Comparison of ENCODE assay signal across 8 cellular contexts in the genomic region with DNA sequence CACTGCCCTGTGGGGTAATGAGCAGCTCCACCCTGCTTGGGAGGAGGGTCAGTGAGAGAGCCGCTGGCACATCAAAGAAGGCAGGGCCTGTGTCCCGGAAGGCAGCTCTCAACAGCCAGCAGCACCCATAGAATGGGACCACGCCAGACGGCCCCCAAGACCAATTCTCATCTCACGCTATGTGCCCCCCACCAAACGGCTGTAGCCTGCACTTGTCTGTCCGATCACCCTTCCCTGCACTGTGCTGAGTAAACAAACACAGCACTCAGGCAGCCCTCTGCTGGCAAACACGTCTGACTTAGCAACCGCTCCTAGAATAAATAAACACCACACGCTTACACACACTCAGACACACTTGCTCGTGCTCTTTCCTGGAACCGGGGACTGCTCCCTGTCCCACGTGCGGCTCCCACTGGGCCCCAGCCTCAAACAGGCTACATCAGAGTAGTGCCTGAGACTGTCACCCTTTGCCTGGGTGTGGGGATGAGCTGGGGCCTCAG. TPM values are rescaled to one million over a fixed set of nuclear protein-coding genes. Genes with fewer than 3 reads are reported as not detected.
DNase-seq lines count a peak whose midpoint lies in the region; ATAC-seq and TF ChIP-seq lines count a peak whose summit lies in the region.

No MANE protein-coding gene starts in this region.

- H2AFZ ChIP-seq in GM23248, result peak overlapping the region; percentile 71

- no peak for TF ChIP-seq POLR2A in esophagus squamous epithelium (IDR thresholded peaks at IDR 0.05)

- no peaks in the 10 kb centered on the region for H3K4me1 Mint-ChIP-seq in activated T-helper 17 cell treated with anti-CD3 and anti-CD28 coated beads, Interleukin-2, amount 50 U/mL, for 72 hours

- no peaks in the 10 kb centered on the region for H3K9me2 ChIP-seq in GM23248 (ENCODE audit: insufficient read depth)

- no peaks in the 10 kb centered on the region for H3K9me3 Mint-ChIP-seq in activated T-helper 17 cell treated with anti-CD3 and anti-CD28 coated beads, Interleukin-2, amount 50 U/mL, for 72 hours

- peaks cover 53% of the 10 kb centered on the region for H3K4me1 ChIP-seq in GM23248 (ENCODE audit: insufficient read depth)
- peaks cover 29 to 46% (median 40%) of the 10 kb centered on the region in 3 donors for H3K4me1 ChIP-seq in esophagus squamous epithelium

- peaks cover 18% of the 10 kb centered on the region for H3F3A ChIP-seq in GM23248 (ENCODE audit: insufficient read depth)

- no peaks in the 10 kb centered on the region for H3K27me3 Mint-ChIP-seq in activated T-helper 17 cell treated with anti-CD3 and anti-CD28 coated beads, Interleukin-2, amount 50 U/mL, for 72 hours

- no peaks in the 10 kb centered on the region for H3K9me3 ChIP-seq in GM23248 (ENCODE audit: low read depth)
- no peaks in the 10 kb centered on the region for H3K9me3 ChIP-seq in esophagus squamous epithelium

- in situ Hi-C loops in GM23248 (cut with MboI), result no loop called here

- H3K79me2 ChIP-seq in GM23248 (ENCODE audit: insufficient read depth), result no peaks in the 10 kb centered on the region

- H3K4me2 ChIP-seq in GM23248 (ENCODE audit: unreplicated experiment), result peak overlapping the region; percentile 63

- no peak for ATAC-seq in activated T-helper 17 cell treated with anti-CD3 and anti-CD28 coated beads, Interleukin-2, amount 50 U/mL, for 72 hours (replicated peaks)

- H3K4me3 ChIP-seq in GM23248 (no peak overlapping the region), esophagus squamous epithelium (no peak overlapping the region)

- H3K4me3 Mint-ChIP-seq in activated T-helper 17 cell treated with anti-CD3 and anti-CD28 coated beads, Interleukin-2, amount 50 U/mL, for 72 hours, result no peak overlapping the region

- peak overlapping the region; percentile 84 for H3K9ac ChIP-seq in GM23248

- H3K27ac ChIP-seq in GM23248 (peak overlapping the region; percentile 99), esophagus squamous epithelium (peak overlapping the region; percentile 29 to 89 (median 77))

- 7 to 8% methylated on average over 14 of the region's 14 CpGs for WGBS in GM23248 (ENCODE audit: low coverage in 1 of 2, low lambda C conversion rate in 2 of 2, missing lambda C conversion rate in 2 of 2), 2 experiments
- WGBS in esophagus squamous epithelium, 2 donors, result 4 to 17% methylated on average over 4 to 14 of the region's 14 CpGs

- peak; percentile 94 for DNase-seq in GM23248
- peak; percentile 91 for DNase-seq in NCI-H748 (lab: John Stamatoyannopoulos, UW; ENCODE audit: unreplicated experiment)
- no peak for DNase-seq in esophagus squamous epithelium (lab: John Stamatoyannopoulos, UW)
- peak; percentile 28 for DNase-seq in non-pigmented ciliary epithelial cell (ENCODE audit: low read depth)
- no peak for DNase-seq in A172 (ENCODE audit: low spot score)
- no peak for DNase-seq in inferior parietal cortex (ENCODE audit: extremely low spot score)
- no peak for DNase-seq in CD1c-positive myeloid dendritic cell (ENCODE audit: extremely low spot score)

- no peaks in the 10 kb centered on the region for H3K36me3 ChIP-seq in GM23248 (ENCODE audit: low read depth)
- H3K36me3 ChIP-seq in esophagus squamous epithelium, result no peaks in the 10 kb centered on the region

- TF ChIP-seq CTCF in esophagus squamous epithelium (IDR thresholded peaks at IDR 0.05), result peak in 2 of 6 experiments; percentile 27 to 36

- no peaks in the 10 kb centered on the region for H4K20me1 ChIP-seq in GM23248 (ENCODE audit: insufficient read depth)

- H3K36me3 Mint-ChIP-seq in activated T-helper 17 cell treated with anti-CD3 and anti-CD28 coated beads, Interleukin-2, amount 50 U/mL, for 72 hours (ENCODE audit: low read depth), result no peaks in the 10 kb centered on the region

- H3K27me3 ChIP-seq in GM23248 (replicated peaks; ENCODE audit: insufficient read depth) (no peaks in the 10 kb centered on the region), esophagus squamous epithelium (peaks cover 0 to 31% (median 0%) of the 10 kb centered on the region in 4 donors)

- intact Hi-C loops in esophagus squamous epithelium (cut with DNase I), result no loop called here

- no peak overlapping the region for H3K27ac Mint-ChIP-seq in activated T-helper 17 cell treated with anti-CD3 and anti-CD28 coated beads, Interleukin-2, amount 50 U/mL, for 72 hours

RNA-seq across cellular contexts. Expression of a gene that starts 53.2 kb away (rescaled TPM):
- 8.6 and 10.3 TPM in 2 replicates for total RNA-seq in GM23248 (2014; rRNA removed; shearing (Covaris generic))
- polyA plus RNA-seq in GM23248 (2016; fragmentation: Nextera tagmentation; extraction: Ambion mirVana), result 2.2 and 2.7 TPM in 2 replicates
- total RNA-seq in esophagus squamous epithelium, result 1 to 10 TPM; 2.5 to 5.5 (median 3.4) TPM
- total RNA-seq in A172 (2014; rRNA removed; shearing (Covaris generic)), result 8.9 TPM in 2 replicates
- total RNA-seq in activated T-helper 17 cell treated with anti-CD3 and anti-CD28 coated beads, Interleukin-2, amount 50 U/mL, for 72 hours, result 1 to 10 TPM; 1.8 to 2.6 TPM

Comparison
In these comparisons a context has a peak if more than half of its experiments do, and no peak if none do; other contexts are left out.
1. DNase-seq: peak in GM23248 (single experiment), NCI-H748 (single experiment) and non-pigmented ciliary epithelial cell (single experiment); none in esophagus squamous epithelium (single experiment), A172 (single experiment), inferior parietal cortex (single experiment) and CD1c-positive myeloid dendritic cell (single experiment).